Comparison of ENCODE assay signal across 25 cellular contexts in genomic region chr15:93895976-93896770, GRCh38.
A peak's percentile ranks its signal among the peaks of the same experiment; 100 is the strongest.
DNase-seq lines count a peak whose midpoint lies in the region; TF ChIP-seq lines count a peak whose summit lies in the region.
"Had no signal": no experiment of that assay in that cellular context is flagged by ENCODE, and none has a peak within 500 bp of the region (broad histone marks: within the 10 kb centered on the region; RNA-seq: fewer than 3 reads in every experiment).

No MANE protein-coding gene starts in this region.

- H3K9me3 ChIP-seq in suprapubic skin (no peaks in the 10 kb centered on the region), spleen (no peaks in the 10 kb centered on the region)
- H3K9me3 ChIP-seq: BE2C, gastrocnemius medialis, transverse colon had no signal

- TF ChIP-seq POLR2A in suprapubic skin (IDR thresholded peaks at IDR 0.05) = no peak
- TF ChIP-seq POLR2A in spleen (IDR thresholded peaks at IDR 0.05) = no peak

- intact Hi-C loops in spleen (cut with DNase I; ENCODE audit: low total_unique reads) = no loop called here

- 48% methylated on average over 5 of the region's 5 CpGs for WGBS in suprapubic skin
- WGBS in spleen, 5 donors = 85 to 89% (median 87%) methylated on average over 5 of the region's 5 CpGs

- peak; percentile 78 for DNase-seq in ELF-1 (ENCODE audit: low read depth, low spot score)
- DNase-seq in NCI-H1930 (lab: John Stamatoyannopoulos, UW) = peak; percentile 86 to 93
- peak; percentile 96 for DNase-seq in NCI-H748 treated with DMSO at 0.1 percent for 48 hours (lab: John Stamatoyannopoulos, UW)
- peak; percentile 65 for DNase-seq in medulla oblongata (ENCODE audit: extremely low spot score)
- no peak for DNase-seq in suprapubic skin (ENCODE audit: low spot score in 2 of 2)
- no peak for DNase-seq in spleen
- no peak for DNase-seq in NCI-H510A (lab: John Stamatoyannopoulos, UW)
- no peak for DNase-seq in GM20000 (ENCODE audit: low spot score)
- DNase-seq: activated CD4-positive, alpha-beta T cell treated with anti-CD3 and anti-CD28 coated beads, Interleukin-2, amount 10 ng/mL, durations not matched to agents 24 days and 14 days; activated gamma-delta T cell treated with Interleukin-2 at 50 U/mL for 16 hours; activated T-cell treated with anti-CD3 and anti-CD28 coated beads, Interleukin-2, amount 50 U/mL, for 24 hours; BE2C; cerebellar nuclear complex; gastrocnemius medialis; GDM1; H7; IMR-90; left ventricle myocardium superior; naive thymus-derived CD8-positive, alpha-beta T cell; NCI-H1048; occipital lobe; Right ventricle myocardium superior; stimulated activated naive CD8-positive, alpha-beta T cell treated with anti-CD3 and anti-CD28 coated beads, Interleukin-15, amount 100 ng/mL, for 72 hours; T-helper 9 cell; transverse colon had no signal

- H3K27me3 ChIP-seq in suprapubic skin = peaks cover 6% of the 10 kb centered on the region
- H3K27me3 ChIP-seq in spleen (replicated peaks in 1 of 7) = peaks cover 0 to 6% (median 0%) of the 10 kb centered on the region in 7 donors
- H3K27me3 ChIP-seq: BE2C, gastrocnemius medialis, transverse colon had no signal

- no peak for TF ChIP-seq CTCF in suprapubic skin (IDR thresholded peaks at IDR 0.05)
- TF ChIP-seq CTCF in spleen (IDR thresholded peaks at IDR 0.05 in 8 of 11, conservative IDR thresholded peaks at IDR 0.05 in 3 of 11) = no peak
- no peak for TF ChIP-seq CTCF in GM20000 (IDR thresholded peaks at IDR 0.05; ENCODE audit: extremely low read depth, missing control alignments)

- H3K27ac ChIP-seq in suprapubic skin (no peak overlapping the region), spleen (no peak overlapping the region)
- H3K27ac ChIP-seq: gastrocnemius medialis, transverse colon had no signal

- TF ChIP-seq EP300 in suprapubic skin (IDR thresholded peaks at IDR 0.05) = no peak

- H3K4me1 ChIP-seq in suprapubic skin = no peaks in the 10 kb centered on the region
- H3K4me1 ChIP-seq in spleen = no peaks in the 10 kb centered on the region
- H3K4me1 ChIP-seq: BE2C, gastrocnemius medialis, transverse colon had no signal

- H3K36me3 ChIP-seq in suprapubic skin = no peaks in the 10 kb centered on the region
- H3K36me3 ChIP-seq in spleen = no peaks in the 10 kb centered on the region
- H3K36me3 ChIP-seq: BE2C, gastrocnemius medialis, transverse colon had no signal

- H3K4me3 ChIP-seq in suprapubic skin = no peak overlapping the region
- H3K4me3 ChIP-seq in spleen = no peak overlapping the region
- H3K4me3 ChIP-seq: gastrocnemius medialis, transverse colon had no signal

Comparison
In these comparisons a context has a peak if more than half of its experiments do, and no peak if none do; other contexts are left out.
1. DNase-seq: peak in ELF-1 (single experiment), NCI-H1930 (2 of 2), NCI-H748 treated with DMSO at 0.1 percent for 48 hours (single experiment) and medulla oblongata (single experiment); none in suprapubic skin (0 of 2), spleen (single experiment), NCI-H510A (single experiment) and GM20000 (single experiment).